ENCODE assay signal across 1 cellular context in genomic region chr13:102392810-102393209, GRCh38.
TF ChIP-seq lines count a peak whose summit lies in the region.

No MANE protein-coding gene starts in this region.

TF ChIP-seq in WTC11, 78 proteins besides CTCF, POLR2A, EP300 and RAD21 (continued from another document):
- TF ChIP-seq, protein P1, sequence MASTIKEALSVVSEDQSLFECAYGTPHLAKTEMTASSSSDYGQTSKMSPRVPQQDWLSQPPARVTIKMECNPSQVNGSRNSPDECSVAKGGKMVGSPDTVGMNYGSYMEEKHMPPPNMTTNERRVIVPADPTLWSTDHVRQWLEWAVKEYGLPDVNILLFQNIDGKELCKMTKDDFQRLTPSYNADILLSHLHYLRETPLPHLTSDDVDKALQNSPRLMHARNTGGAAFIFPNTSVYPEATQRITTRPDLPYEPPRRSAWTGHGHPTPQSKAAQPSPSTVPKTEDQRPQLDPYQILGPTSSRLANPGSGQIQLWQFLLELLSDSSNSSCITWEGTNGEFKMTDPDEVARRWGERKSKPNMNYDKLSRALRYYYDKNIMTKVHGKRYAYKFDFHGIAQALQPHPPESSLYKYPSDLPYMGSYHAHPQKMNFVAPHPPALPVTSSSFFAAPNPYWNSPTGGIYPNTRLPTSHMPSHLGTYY (CRISPR knock-in tag; IDR thresholded peaks at IDR 0.05): no peak
- TF ChIP-seq OVOL2 (CRISPR knock-in tag; IDR thresholded peaks at IDR 0.05; ENCODE audit: borderline replicate concordance): no peak
- TF ChIP-seq TEAD4 (CRISPR knock-in tag; IDR thresholded peaks at IDR 0.05): no peak
- TF ChIP-seq E2F1 (CRISPR knock-in tag; IDR thresholded peaks at IDR 0.05): no peak
- TF ChIP-seq, protein P2, sequence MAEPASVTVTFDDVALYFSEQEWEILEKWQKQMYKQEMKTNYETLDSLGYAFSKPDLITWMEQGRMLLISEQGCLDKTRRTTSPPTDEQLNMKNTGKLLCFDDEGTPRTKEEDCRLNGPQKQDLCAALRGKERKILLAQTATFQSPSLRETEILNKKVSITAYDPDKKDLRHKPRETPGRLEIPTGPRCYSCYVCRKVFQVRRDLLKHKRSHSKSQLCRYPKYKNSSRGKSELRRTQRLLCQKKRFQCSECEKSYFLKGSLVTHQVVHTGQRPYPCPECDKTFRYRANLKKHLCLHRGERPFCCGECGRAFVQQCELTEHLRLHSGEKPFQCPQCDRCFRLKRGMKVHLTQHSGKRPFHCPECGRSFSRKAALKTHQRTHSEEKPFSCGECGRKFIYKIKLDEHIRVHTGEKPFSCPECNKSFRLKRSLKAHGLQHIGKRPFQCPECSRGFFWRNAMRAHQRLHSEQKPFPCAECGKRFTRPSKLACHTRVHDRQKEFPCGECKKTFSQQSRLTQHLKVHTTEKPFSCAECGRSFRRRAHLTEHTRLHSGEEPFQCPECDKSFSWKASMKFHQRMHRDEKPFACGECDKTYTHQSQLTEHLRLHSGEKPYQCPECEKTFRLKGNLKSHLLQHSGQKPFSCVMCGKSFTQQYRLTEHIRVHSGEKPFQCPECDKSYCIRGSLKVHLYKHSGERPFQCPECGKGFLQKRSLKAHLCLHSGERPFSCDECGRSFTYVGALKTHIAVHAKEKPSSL (CRISPR knock-in tag; conservative IDR thresholded peaks at IDR 0.05): no peak
- no peak for TF ChIP-seq ZNF232 (CRISPR knock-in tag; IDR thresholded peaks at IDR 0.05)
- no peak for TF ChIP-seq RORB (CRISPR knock-in tag; IDR thresholded peaks at IDR 0.05)
- no peak for TF ChIP-seq KAT7 (CRISPR knock-in tag; IDR thresholded peaks at IDR 0.05; ENCODE audit: borderline replicate concordance)
- TF ChIP-seq, protein P3, sequence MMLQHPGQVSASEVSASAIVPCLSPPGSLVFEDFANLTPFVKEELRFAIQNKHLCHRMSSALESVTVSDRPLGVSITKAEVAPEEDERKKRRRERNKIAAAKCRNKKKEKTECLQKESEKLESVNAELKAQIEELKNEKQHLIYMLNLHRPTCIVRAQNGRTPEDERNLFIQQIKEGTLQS (CRISPR knock-in tag; conservative IDR thresholded peaks at IDR 0.05): no peak
- TF ChIP-seq E2F5 (CRISPR knock-in tag; IDR thresholded peaks at IDR 0.05): no peak
- TF ChIP-seq, protein P4, sequence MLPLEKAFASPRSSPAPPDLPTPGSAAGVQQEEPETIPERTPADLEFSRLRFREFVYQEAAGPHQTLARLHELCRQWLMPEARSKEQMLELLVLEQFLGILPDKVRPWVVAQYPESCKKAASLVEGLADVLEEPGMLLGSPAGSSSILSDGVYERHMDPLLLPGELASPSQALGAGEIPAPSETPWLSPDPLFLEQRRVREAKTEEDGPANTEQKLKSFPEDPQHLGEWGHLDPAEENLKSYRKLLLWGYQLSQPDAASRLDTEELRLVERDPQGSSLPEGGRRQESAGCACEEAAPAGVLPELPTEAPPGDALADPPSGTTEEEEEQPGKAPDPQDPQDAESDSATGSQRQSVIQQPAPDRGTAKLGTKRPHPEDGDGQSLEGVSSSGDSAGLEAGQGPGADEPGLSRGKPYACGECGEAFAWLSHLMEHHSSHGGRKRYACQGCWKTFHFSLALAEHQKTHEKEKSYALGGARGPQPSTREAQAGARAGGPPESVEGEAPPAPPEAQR (CRISPR knock-in tag; IDR thresholded peaks at IDR 0.05): no peak
